ENCODE assay signal across 8 cellular contexts in genomic region chr15:55289011-55289572, GRCh38. TPM values are rescaled to one million over a fixed set of nuclear protein-coding genes. Genes with fewer than 3 reads are reported as not detected.
DNase-seq lines count a peak whose midpoint lies in the region; ATAC-seq and TF ChIP-seq lines count a peak whose summit lies in the region.

No MANE protein-coding gene starts in this region.

- no peak for TF ChIP-seq POLR2A in erythroblast (IDR thresholded peaks at IDR 0.05; ENCODE audit: low read length)

- peak overlapping the region; percentile 70 to 71 for H3K4me3 ChIP-seq in aorta (ENCODE audit: low read length in 2 of 2)

- H3K4me3 Mint-ChIP-seq in activated CD4-positive, alpha-beta memory T cell treated with anti-CD3 and anti-CD28 coated beads, Interleukin-2, amount 10 ng/mL, durations not matched to agents 7 days and 5 days: peak overlapping the region; percentile 94
- H3K4me3 Mint-ChIP-seq in naive thymus-derived CD8-positive, alpha-beta T cell: peak overlapping the region; percentile 85 to 97 (median 94)

- ATAC-seq in GM18861 (IDR thresholded peaks at IDR 0.05; ENCODE audit: unreplicated experiment) (peak; percentile 27), aorta (ENCODE audit: low FRiP score) (peak; percentile 36)
- ATAC-seq in naive thymus-derived CD8-positive, alpha-beta T cell: peak in 1 of 2 donors; percentile 15

- H3K27me3 Mint-ChIP-seq in activated CD4-positive, alpha-beta memory T cell treated with anti-CD3 and anti-CD28 coated beads, Interleukin-2, amount 10 ng/mL, durations not matched to agents 7 days and 5 days: no peaks in the 10 kb centered on the region
- H3K27me3 Mint-ChIP-seq in naive thymus-derived CD8-positive, alpha-beta T cell: peaks cover 0 to 3% (median 0%) of the 10 kb centered on the region in 5 donors

- POLR2A ChIA-PET in activated CD4-positive, alpha-beta memory T cell treated with anti-CD3 and anti-CD28 coated beads, Interleukin-2, amount 10 ng/mL, durations not matched to agents 7 days and 5 days (lab: Charles Lee): interaction anchor here (1.5 to 3.2 kb wide), 5 partner anchors 11 to 93 kb away, joined by 4 to 14 read pairs (median 14); partner anchors contain the start of gene RSL24D1
- POLR2A ChIA-PET in naive thymus-derived CD8-positive, alpha-beta T cell (lab: Charles Lee): interaction anchor here (2.0 to 2.9 kb wide), 2 partner anchors 12 to 22 kb away, joined by 6 to 7 read pairs; no protein-coding TSS in a partner anchor

- H3K4me1 ChIP-seq in aorta (ENCODE audit: control insufficient read depth in 1 of 2, insufficient read depth in 2 of 2, low read length in 2 of 2): no peaks in the 10 kb centered on the region

- WGBS in aorta, 2 donors: 1 to 2% methylated on average over 15 of the region's 15 CpGs

- CTCF ChIA-PET in activated CD4-positive, alpha-beta memory T cell treated with anti-CD3 and anti-CD28 coated beads, Interleukin-2, amount 10 ng/mL, durations not matched to agents 7 days and 5 days (lab: Charles Lee): interaction anchor here (0.7 to 2.4 kb wide), 2 partner anchors 71 to 73 kb away, joined by 3 to 7 read pairs; no protein-coding TSS in a partner anchor

- no peaks in the 10 kb centered on the region for H3K9me3 Mint-ChIP-seq in activated CD4-positive, alpha-beta memory T cell treated with anti-CD3 and anti-CD28 coated beads, Interleukin-2, amount 10 ng/mL, durations not matched to agents 7 days and 5 days
- no peaks in the 10 kb centered on the region for H3K9me3 Mint-ChIP-seq in naive thymus-derived CD8-positive, alpha-beta T cell

- peaks cover 52% of the 10 kb centered on the region for H3K4me1 Mint-ChIP-seq in activated CD4-positive, alpha-beta memory T cell treated with anti-CD3 and anti-CD28 coated beads, Interleukin-2, amount 10 ng/mL, durations not matched to agents 7 days and 5 days
- H3K4me1 Mint-ChIP-seq in naive thymus-derived CD8-positive, alpha-beta T cell: peaks cover 26 to 53% (median 50%) of the 10 kb centered on the region in 4 donors

- no peaks in the 10 kb centered on the region for H3K36me3 ChIP-seq in KOPT-K1 (ENCODE audit: insufficient read depth, low read length)
- no peaks in the 10 kb centered on the region for H3K36me3 ChIP-seq in aorta (ENCODE audit: control insufficient read depth in 1 of 2, insufficient read depth in 2 of 2, low read length in 1 of 2)

- intact Hi-C loops in aorta (cut with DNase I): loop anchor here in 1 of 2 donors (1.0 kb wide), 2 partner anchors 69 to 92 kb away; no protein-coding TSS in a partner anchor

- H3K27ac ChIP-seq in KOPT-K1 (ENCODE audit: low read depth, low read length, poor library complexity, severe bottlenecking) (peak overlapping the region; percentile 65), aorta (ENCODE audit: low read depth in 1 of 2, low read length in 2 of 2) (peak overlapping the region; percentile 71 to 80)

- DNase-seq in AG08396 (ENCODE audit: low spot score) (peak; percentile 64), erythroblast (lab: John Stamatoyannopoulos, UW) (peak; percentile 66 to 76), aorta (peak in 1 of 2 donors; percentile 47)
- DNase-seq in activated CD4-positive, alpha-beta memory T cell treated with anti-CD3 and anti-CD28 coated beads, Interleukin-2, amount 10 ng/mL, durations not matched to agents 7 days and 5 days: peak; percentile 51
- DNase-seq in naive thymus-derived CD8-positive, alpha-beta T cell: peak in 6 of 10 donors; percentile 11 to 66 (median 23)
- DNase-seq in central memory CD4-positive, alpha-beta T cell: no peak

- no peaks in the 10 kb centered on the region for H3K9me3 ChIP-seq in KOPT-K1 (ENCODE audit: insufficient read depth, low read length, poor library complexity, severe bottlenecking)
- no peaks in the 10 kb centered on the region for H3K9me3 ChIP-seq in aorta (ENCODE audit: control insufficient read depth, low read length)

- no peaks in the 10 kb centered on the region for H3K27me3 ChIP-seq in aorta (ENCODE audit: control insufficient read depth in 1 of 2, insufficient read depth in 2 of 2, low read length in 1 of 2)

- peaks cover 43% of the 10 kb centered on the region for H3K36me3 Mint-ChIP-seq in activated CD4-positive, alpha-beta memory T cell treated with anti-CD3 and anti-CD28 coated beads, Interleukin-2, amount 10 ng/mL, durations not matched to agents 7 days and 5 days (ENCODE audit: low read depth)
- H3K36me3 Mint-ChIP-seq in naive thymus-derived CD8-positive, alpha-beta T cell: peaks cover 0 to 4% (median 3%) of the 10 kb centered on the region in 3 donors

- H3K27ac Mint-ChIP-seq in activated CD4-positive, alpha-beta memory T cell treated with anti-CD3 and anti-CD28 coated beads, Interleukin-2, amount 10 ng/mL, durations not matched to agents 7 days and 5 days: peak overlapping the region; percentile 88
- H3K27ac Mint-ChIP-seq in naive thymus-derived CD8-positive, alpha-beta T cell: peak overlapping the region; percentile 94 to 98 (median 96)

RNA-seq across cellular contexts. Expression of gene RAB27A, which starts 0.5 kb away (rescaled TPM):
- 10 to 100 TPM; 99.0 to 99.9 TPM for total RNA-seq in activated CD4-positive, alpha-beta memory T cell treated with anti-CD3 and anti-CD28 coated beads, Interleukin-2, amount 10 ng/mL, durations not matched to agents 7 days and 5 days
- 10 to 100 TPM; 26.2 to 28.0 TPM for total RNA-seq in naive thymus-derived CD8-positive, alpha-beta T cell
- 10 to 100 TPM; 35.0 to 88.0 (median 39.3) TPM for polyA plus RNA-seq in naive thymus-derived CD8-positive, alpha-beta T cell
- total RNA-seq in aorta: 10 to 100 TPM; 54.3 to 67.5 TPM
- 10 to 100 TPM; 20.5 to 34.7 TPM for polyA plus RNA-seq in aorta

RNA-seq across cellular contexts. Expression of gene PIGBOS1, which starts 29.8 kb away (rescaled TPM):
- 10 to 100 TPM; 14.7 to 14.9 TPM for total RNA-seq in activated CD4-positive, alpha-beta memory T cell treated with anti-CD3 and anti-CD28 coated beads, Interleukin-2, amount 10 ng/mL, durations not matched to agents 7 days and 5 days
- 10 to 100 TPM; 15.7 to 16.5 TPM for total RNA-seq in naive thymus-derived CD8-positive, alpha-beta T cell
- polyA plus RNA-seq in naive thymus-derived CD8-positive, alpha-beta T cell: 10 to 100 TPM; 28.4 to 37.5 (median 34.0) TPM
- total RNA-seq in aorta: 10 to 100 TPM; 12.5 to 14.5 TPM
- 10 to 100 TPM; 15.4 to 21.7 TPM for polyA plus RNA-seq in aorta

RNA-seq across cellular contexts. Expression of gene PIGB, which starts 29.9 kb away (rescaled TPM):
- 10 to 100 TPM; 28.9 to 29.3 TPM for total RNA-seq in activated CD4-positive, alpha-beta memory T cell treated with anti-CD3 and anti-CD28 coated beads, Interleukin-2, amount 10 ng/mL, durations not matched to agents 7 days and 5 days
- 10 to 100 TPM; 12.4 to 21.2 TPM for total RNA-seq in naive thymus-derived CD8-positive, alpha-beta T cell
- polyA plus RNA-seq in naive thymus-derived CD8-positive, alpha-beta T cell: 10 to 100 TPM; 10.8 to 15.3 (median 13.5) TPM
- 10 to 100 TPM; 14.4 to 18.3 TPM for total RNA-seq in aorta
- polyA plus RNA-seq in aorta: 10 to 100 TPM in 1 of 2 donors, 1 to 10 TPM in 1; 4.0 to 27.1 TPM
